ENCODE assay signal across 9 cellular contexts in the genomic region with DNA sequence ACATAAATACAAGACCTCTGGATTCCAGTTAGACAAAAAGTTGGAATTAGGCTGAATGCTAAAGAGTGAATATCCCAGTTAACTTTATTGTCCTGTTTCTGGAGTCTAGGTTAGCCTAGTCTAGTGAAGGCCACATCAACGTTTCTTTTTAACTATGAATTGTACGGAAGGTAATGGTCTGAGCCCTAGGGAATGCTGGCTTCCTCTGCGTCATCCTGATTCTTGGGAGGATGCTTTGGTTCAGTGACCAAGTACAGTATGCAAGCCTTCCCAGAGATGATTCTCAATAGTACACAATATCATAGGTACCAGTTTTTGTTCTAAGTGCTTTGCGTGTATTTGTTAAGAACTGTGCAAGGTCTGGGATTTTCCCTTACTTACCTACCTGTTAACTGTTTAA.
"Had no signal": no experiment of that assay in that cellular context is flagged by ENCODE, and none has a peak within 500 bp of the region (broad histone marks: within the 10 kb centered on the region; RNA-seq: fewer than 3 reads in every experiment).

No MANE protein-coding gene starts in this region.

- H3K36me3 ChIP-seq: HAP-1 had no signal

- ATAC-seq: HCT116, HepG2 had no signal

- H3K9ac ChIP-seq: GM23248 had no signal

- DNase-seq: GM23248, GOT3, H7, HFFc6, KBM-7 had no signal

- H3K9me3 ChIP-seq: HAP-1 had no signal

- H3K4me3 ChIP-seq: GM23248, HAP-1 had no signal

- H3K27ac ChIP-seq: GM23248, HL-60 had no signal
